8 cellular contexts compared by ENCODE assay signal in the genomic region with DNA sequence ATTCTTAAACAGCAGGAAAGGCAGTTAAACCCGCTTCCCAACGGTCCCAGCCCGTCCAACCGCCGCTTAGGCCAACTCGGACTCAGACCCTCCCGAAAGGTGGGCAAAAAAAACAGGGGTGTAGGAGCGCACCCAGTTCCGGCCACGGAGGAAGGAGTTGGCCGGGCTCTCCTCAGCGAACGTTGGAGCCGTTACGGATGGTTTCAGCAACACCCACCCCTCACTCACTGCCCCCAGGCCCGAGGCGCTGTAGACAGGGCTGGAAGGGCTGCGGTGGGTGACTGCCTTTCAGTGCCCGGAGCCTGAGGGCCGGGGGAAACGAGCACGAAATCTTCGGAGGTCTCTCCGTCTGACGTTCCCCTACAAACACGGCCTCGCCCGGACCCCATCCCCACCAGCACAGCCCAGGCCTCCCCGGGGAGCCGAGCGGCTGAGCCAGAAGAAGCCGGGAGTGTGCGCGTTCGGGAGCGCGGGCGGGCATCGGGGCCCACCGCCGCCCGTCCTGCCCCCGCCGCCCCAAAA. TPM values are rescaled to one million over a fixed set of nuclear protein-coding genes. Genes with fewer than 3 reads are reported as not detected.
A peak's percentile ranks its signal among the peaks of the same experiment; 100 is the strongest.
DNase-seq lines count a peak whose midpoint lies in the region; ATAC-seq and TF ChIP-seq lines count a peak whose summit lies in the region.

No MANE protein-coding gene starts in this region.

- peak overlapping the region; percentile 95 for H3K27ac Mint-ChIP-seq in activated T-helper 1 cell treated with anti-CD3 and anti-CD28 coated beads, Interleukin-12 subunit alpha, Interleukin-12 subunit beta, Interleukin-2, Interleukin-4 antibody, amounts not matched to agents 30 ng/mL and 10 ng/mL and 1 ng/mL, durations not matched to agents 14 hours and 24 hours and 36 hours

- peaks cover 79% of the 10 kb centered on the region for H3K4me1 Mint-ChIP-seq in activated T-helper 1 cell treated with anti-CD3 and anti-CD28 coated beads, Interleukin-12 subunit alpha, Interleukin-12 subunit beta, Interleukin-2, Interleukin-4 antibody, amounts not matched to agents 30 ng/mL and 10 ng/mL and 1 ng/mL, durations not matched to agents 14 hours and 24 hours and 36 hours (ENCODE audit: low read depth)

- peaks cover 5% of the 10 kb centered on the region for H3K27me3 ChIP-seq in MG63

- DNase-seq in Daoy (ENCODE audit: low read depth) (peak; percentile 51), MG63 (peak; percentile 47), glomerular visceral epithelial cell (ENCODE audit: extremely low spot score) (peak; percentile 31), omental fat pad (ENCODE audit: low spot score) (no peak), NCI-H2029 treated with DMSO at 0.1 percent for 48 hours (lab: John Stamatoyannopoulos, UW) (no peak)
- peak; percentile 5 for DNase-seq in activated T-helper 1 cell treated with anti-CD3 and anti-CD28 coated beads, Interleukin-12 subunit alpha, Interleukin-12 subunit beta, Interleukin-2, Interleukin-4 antibody, amounts not matched to agents 30 ng/mL and 10 ng/mL and 1 ng/mL, durations not matched to agents 14 hours and 24 hours and 36 hours (ENCODE audit: low spot score)
- no peak for DNase-seq in stimulated activated naive CD4-positive, alpha-beta T cell treated with Interleukin-2 at 50 U/mL for 16 hours (lab: John Stamatoyannopoulos, UW)

- H3K36me3 ChIP-seq in MG63 = peaks cover 4% of the 10 kb centered on the region

- H3K9me3 Mint-ChIP-seq in activated T-helper 1 cell treated with anti-CD3 and anti-CD28 coated beads, Interleukin-12 subunit alpha, Interleukin-12 subunit beta, Interleukin-2, Interleukin-4 antibody, amounts not matched to agents 30 ng/mL and 10 ng/mL and 1 ng/mL, durations not matched to agents 14 hours and 24 hours and 36 hours = no peaks in the 10 kb centered on the region

- intact Hi-C loops in activated T-helper 1 cell treated with anti-CD3 and anti-CD28 coated beads, Interleukin-12 subunit alpha, Interleukin-12 subunit beta, Interleukin-2, Interleukin-4 antibody, amounts not matched to agents 30 ng/mL and 10 ng/mL and 1 ng/mL, durations not matched to agents 14 hours and 24 hours and 36 hours (cut with micrococcal nuclease) = loop anchor here (1.0 to 5.0 kb wide), 6 partner anchors 35 to 645 kb away; partner anchors contain the start of genes KLHL12, PPFIA4 and PTPN7

- H3K9me3 ChIP-seq in MG63 = no peaks in the 10 kb centered on the region

- ATAC-seq in omental fat pad (ENCODE audit: low FRiP score) (peak; percentile 11), GM19395 (IDR thresholded peaks at IDR 0.05; ENCODE audit: unreplicated experiment) (no peak)

- peaks cover 2% of the 10 kb centered on the region for H3K27me3 Mint-ChIP-seq in activated T-helper 1 cell treated with anti-CD3 and anti-CD28 coated beads, Interleukin-12 subunit alpha, Interleukin-12 subunit beta, Interleukin-2, Interleukin-4 antibody, amounts not matched to agents 30 ng/mL and 10 ng/mL and 1 ng/mL, durations not matched to agents 14 hours and 24 hours and 36 hours (ENCODE audit: insufficient read depth)

- peak overlapping the region; percentile 81 for H3K4me3 ChIP-seq in MG63

- H3K4me3 Mint-ChIP-seq in activated T-helper 1 cell treated with anti-CD3 and anti-CD28 coated beads, Interleukin-12 subunit alpha, Interleukin-12 subunit beta, Interleukin-2, Interleukin-4 antibody, amounts not matched to agents 30 ng/mL and 10 ng/mL and 1 ng/mL, durations not matched to agents 14 hours and 24 hours and 36 hours = peak overlapping the region; percentile 93

- TF ChIP-seq CTCF in omental fat pad (IDR thresholded peaks at IDR 0.05) = no peak

- peaks cover 5% of the 10 kb centered on the region for H3K36me3 Mint-ChIP-seq in activated T-helper 1 cell treated with anti-CD3 and anti-CD28 coated beads, Interleukin-12 subunit alpha, Interleukin-12 subunit beta, Interleukin-2, Interleukin-4 antibody, amounts not matched to agents 30 ng/mL and 10 ng/mL and 1 ng/mL, durations not matched to agents 14 hours and 24 hours and 36 hours (ENCODE audit: low read depth)

RNA-seq across cellular contexts. Expression of gene KDM5B, which starts 1.3 kb away (rescaled TPM):
- 42.7 and 44.4 TPM in 2 replicates for total RNA-seq in Daoy (2014; rRNA removed; shearing (Covaris generic))
- total RNA-seq in MG63 (2014; rRNA removed; shearing (Covaris generic); ENCODE audit: low replicate concordance) = 33.6 and 40.5 TPM in 2 replicates
- total RNA-seq in activated T-helper 1 cell treated with anti-CD3 and anti-CD28 coated beads, Interleukin-12 subunit alpha, Interleukin-12 subunit beta, Interleukin-2, Interleukin-4 antibody, amounts not matched to agents 30 ng/mL and 10 ng/mL and 1 ng/mL, durations not matched to agents 14 hours and 24 hours and 36 hours = 102 and 113 TPM in 2 replicates
- total RNA-seq in omental fat pad = 10 to 100 TPM; 40.8 to 69.7 (median 45.7) TPM

RNA-seq across cellular contexts. Expression of gene PCAT6, which starts 3.8 kb away (rescaled TPM):
- total RNA-seq in Daoy (2014; rRNA removed; shearing (Covaris generic)) = not detected in 2 replicates
- not detected in 2 replicates for total RNA-seq in MG63 (2014; rRNA removed; shearing (Covaris generic); ENCODE audit: low replicate concordance)
- 1.1 and 1.7 TPM in 2 replicates for total RNA-seq in activated T-helper 1 cell treated with anti-CD3 and anti-CD28 coated beads, Interleukin-12 subunit alpha, Interleukin-12 subunit beta, Interleukin-2, Interleukin-4 antibody, amounts not matched to agents 30 ng/mL and 10 ng/mL and 1 ng/mL, durations not matched to agents 14 hours and 24 hours and 36 hours
- total RNA-seq in omental fat pad = not detected

Comparison
In these comparisons a context has a peak if more than half of its experiments do, and no peak if none do; other contexts are left out.
1. DNase-seq: peak in Daoy (single experiment), MG63 (single experiment), activated T-helper 1 cell treated with anti-CD3 and anti-CD28 coated beads, Interleukin-12 subunit alpha, Interleukin-12 subunit beta, Interleukin-2, Interleukin-4 antibody, amounts not matched to agents 30 ng/mL and 10 ng/mL and 1 ng/mL, durations not matched to agents 14 hours and 24 hours and 36 hours (single experiment) and glomerular visceral epithelial cell (single experiment); none in omental fat pad (single experiment), NCI-H2029 treated with DMSO at 0.1 percent for 48 hours (single experiment) and stimulated activated naive CD4-positive, alpha-beta T cell treated with Interleukin-2 at 50 U/mL for 16 hours (single experiment).